In the genomic region with DNA sequence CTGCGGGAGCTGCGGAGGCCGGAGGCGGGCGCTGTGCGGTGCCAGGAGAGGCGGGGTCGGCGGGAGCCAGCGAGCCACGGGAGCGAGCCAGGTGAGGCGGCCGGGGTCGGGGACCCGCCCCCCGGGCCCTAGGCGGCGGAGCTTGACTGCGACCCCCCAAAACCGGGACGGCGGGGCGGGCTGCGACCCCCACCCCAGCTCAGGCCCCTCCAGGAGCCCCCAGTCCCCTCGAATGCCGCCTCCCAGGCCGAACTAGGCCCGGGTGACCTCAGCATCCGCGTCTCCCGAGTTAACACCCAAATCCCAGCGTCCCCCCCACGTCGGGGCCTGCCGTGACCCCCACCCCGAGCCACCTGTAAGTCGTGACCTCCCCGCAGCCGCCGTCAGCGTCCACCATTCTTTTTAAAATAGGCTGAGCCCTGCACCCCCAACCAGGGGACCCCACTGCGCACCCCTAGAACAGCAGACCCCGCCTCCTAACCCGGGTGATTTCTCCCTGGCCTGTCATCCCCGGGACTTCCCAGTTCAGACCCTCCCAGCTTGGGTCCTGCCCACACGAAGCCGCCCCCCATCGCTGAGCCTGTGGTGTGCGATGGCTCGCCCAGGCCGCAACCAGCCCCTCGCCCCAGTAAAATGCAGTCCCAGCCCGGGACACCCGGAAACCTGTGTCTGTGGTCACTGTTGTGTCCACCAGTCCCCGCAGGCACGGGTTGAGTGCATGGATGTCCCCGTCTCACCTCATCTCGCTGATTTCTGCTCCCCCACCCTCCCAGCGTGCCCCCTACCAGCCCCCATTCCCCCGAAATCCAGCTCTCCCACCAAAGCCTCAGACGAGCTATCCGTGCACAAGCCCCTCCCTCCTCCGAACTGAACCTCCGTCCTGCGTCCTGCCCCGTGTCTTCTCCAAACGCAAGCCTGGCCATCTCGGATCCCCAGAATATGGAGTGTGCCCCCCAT, we compare ENCODE assay signal across 8 cellular contexts. TPM values are rescaled to one million over a fixed set of nuclear protein-coding genes. Genes with fewer than 3 reads are reported as not detected.
DNase-seq lines count a peak whose midpoint lies in the region; ATAC-seq and TF ChIP-seq lines count a peak whose summit lies in the region.

No MANE protein-coding gene starts in this region.

- no peaks in the 10 kb centered on the region for H3K27me3 ChIP-seq in neuron (ENCODE audit: insufficient read depth, low read length)

- CTCF ChIA-PET in activated CD8-positive, alpha-beta memory T cell treated with anti-CD3 and anti-CD28 coated beads, Interleukin-2, amount 10 ng/mL, durations not matched to agents 7 days and 5 days (lab: Charles Lee) = interaction anchor here (1.3 kb wide), 1 partner anchor 38 kb away, joined by 4 read pairs; no protein-coding TSS in a partner anchor

- peaks cover 39% of the 10 kb centered on the region for H3K4me1 Mint-ChIP-seq in activated CD8-positive, alpha-beta memory T cell treated with anti-CD3 and anti-CD28 coated beads, Interleukin-2, amount 10 ng/mL, durations not matched to agents 7 days and 5 days

- H3K4me3 ChIP-seq in fibroblast of pulmonary artery (replicated peaks; ENCODE audit: low read depth, low read length) (peak overlapping the region; percentile 85), neuron (ENCODE audit: low read length) (peak overlapping the region; percentile 95)

- peaks cover 12% of the 10 kb centered on the region for H3K4me1 ChIP-seq in neuron (ENCODE audit: insufficient read depth, low read length)

- H3K9me3 Mint-ChIP-seq in activated CD8-positive, alpha-beta memory T cell treated with anti-CD3 and anti-CD28 coated beads, Interleukin-2, amount 10 ng/mL, durations not matched to agents 7 days and 5 days (ENCODE audit: low read depth) = no peaks in the 10 kb centered on the region

- no peaks in the 10 kb centered on the region for H3K27me3 Mint-ChIP-seq in activated CD8-positive, alpha-beta memory T cell treated with anti-CD3 and anti-CD28 coated beads, Interleukin-2, amount 10 ng/mL, durations not matched to agents 7 days and 5 days

- peak; percentile 25 for DNase-seq in NCI-H2227 (lab: John Stamatoyannopoulos, UW; ENCODE audit: unreplicated experiment)
- no peak for DNase-seq in NCI-H2227 treated with DMSO at 0.1 percent for 48 hours (lab: John Stamatoyannopoulos, UW)
- DNase-seq in activated CD8-positive, alpha-beta memory T cell treated with anti-CD3 and anti-CD28 coated beads, Interleukin-2, amount 10 ng/mL, durations not matched to agents 7 days and 5 days = peak; percentile 66
- DNase-seq in fibroblast of pulmonary artery (ENCODE audit: low read depth) = no peak
- no peak for DNase-seq in activated CD4-positive, CD25-positive, alpha-beta regulatory T cell treated with anti-CD3 and anti-CD28 coated beads, Interleukin-2, amount 50 U/mL, for 72 hours
- DNase-seq in NCI-H2196 treated with DMSO at 0.1 percent for 48 hours (lab: John Stamatoyannopoulos, UW; ENCODE audit: unreplicated experiment) = no peak

- peak overlapping the region; percentile 88 for H3K27ac Mint-ChIP-seq in activated CD8-positive, alpha-beta memory T cell treated with anti-CD3 and anti-CD28 coated beads, Interleukin-2, amount 10 ng/mL, durations not matched to agents 7 days and 5 days

- no peak for TF ChIP-seq CTCF in fibroblast of pulmonary artery (IDR thresholded peaks at IDR 0.05; ENCODE audit: low read length, missing control alignments)

- H2AFZ ChIP-seq in neuron (ENCODE audit: low read depth, low read length) = peak overlapping the region; percentile 31

- no peaks in the 10 kb centered on the region for H3K9me3 ChIP-seq in neuron (ENCODE audit: low read length)

- peaks cover 28% of the 10 kb centered on the region for H3K36me3 ChIP-seq in neuron (ENCODE audit: insufficient read depth, low read length)

- ATAC-seq in HG03520 (IDR thresholded peaks at IDR 0.05; ENCODE audit: unreplicated experiment) = peak; percentile 22
- ATAC-seq in activated CD8-positive, alpha-beta memory T cell treated with anti-CD3 and anti-CD28 coated beads, Interleukin-2, amount 10 ng/mL, durations not matched to agents 7 days and 5 days = peak; percentile 8

- H3K36me3 Mint-ChIP-seq in activated CD8-positive, alpha-beta memory T cell treated with anti-CD3 and anti-CD28 coated beads, Interleukin-2, amount 10 ng/mL, durations not matched to agents 7 days and 5 days = peaks cover 13% of the 10 kb centered on the region

- peak overlapping the region; percentile 92 for H3K4me3 Mint-ChIP-seq in activated CD8-positive, alpha-beta memory T cell treated with anti-CD3 and anti-CD28 coated beads, Interleukin-2, amount 10 ng/mL, durations not matched to agents 7 days and 5 days

RNA-seq across cellular contexts. Expression of a gene that starts 0.6 kb away (rescaled TPM):
- total RNA-seq in activated CD8-positive, alpha-beta memory T cell treated with anti-CD3 and anti-CD28 coated beads, Interleukin-2, amount 10 ng/mL, durations not matched to agents 7 days and 5 days = 10 to 100 TPM; 61.4 to 79.1 TPM

RNA-seq across cellular contexts. Expression of a gene that starts 6.2 kb away (rescaled TPM):
- total RNA-seq in activated CD8-positive, alpha-beta memory T cell treated with anti-CD3 and anti-CD28 coated beads, Interleukin-2, amount 10 ng/mL, durations not matched to agents 7 days and 5 days = 10 to 100 TPM; 13.3 to 17.0 TPM

RNA-seq across cellular contexts. Expression of a gene that starts 23.4 kb away (rescaled TPM):
- total RNA-seq in activated CD8-positive, alpha-beta memory T cell treated with anti-CD3 and anti-CD28 coated beads, Interleukin-2, amount 10 ng/mL, durations not matched to agents 7 days and 5 days = not detected

RNA-seq across cellular contexts. Expression of a gene that starts 26.3 kb away (rescaled TPM):
- 1 to 10 TPM; 1.1 to 2.3 TPM for total RNA-seq in activated CD8-positive, alpha-beta memory T cell treated with anti-CD3 and anti-CD28 coated beads, Interleukin-2, amount 10 ng/mL, durations not matched to agents 7 days and 5 days

RNA-seq across cellular contexts. Expression of a gene that starts 32.3 kb away (rescaled TPM):
- 1 to 10 TPM; 5.7 to 7.2 TPM for total RNA-seq in activated CD8-positive, alpha-beta memory T cell treated with anti-CD3 and anti-CD28 coated beads, Interleukin-2, amount 10 ng/mL, durations not matched to agents 7 days and 5 days

Comparison
In these comparisons a context has a peak if more than half of its experiments do, and no peak if none do; other contexts are left out.
1. DNase-seq: peak in NCI-H2227 (single experiment) and activated CD8-positive, alpha-beta memory T cell treated with anti-CD3 and anti-CD28 coated beads, Interleukin-2, amount 10 ng/mL, durations not matched to agents 7 days and 5 days (single experiment); none in NCI-H2227 treated with DMSO at 0.1 percent for 48 hours (single experiment), fibroblast of pulmonary artery (single experiment), activated CD4-positive, CD25-positive, alpha-beta regulatory T cell treated with anti-CD3 and anti-CD28 coated beads, Interleukin-2, amount 50 U/mL, for 72 hours (single experiment) and NCI-H2196 treated with DMSO at 0.1 percent for 48 hours (single experiment).